In genomic region chr3:88036221-88036620, GRCh38 we compare ENCODE assay signal across 23 cellular contexts. TPM values are rescaled to one million over a fixed set of nuclear protein-coding genes. Genes with fewer than 3 reads are reported as not detected.
A peak's percentile ranks its signal among the peaks of the same experiment; 100 is the strongest.
DNase-seq lines count a peak whose midpoint lies in the region; ATAC-seq, FAIRE-seq and TF ChIP-seq lines count a peak whose summit lies in the region.
"Had no signal": no experiment of that assay in that cellular context is flagged by ENCODE, and none has a peak within 500 bp of the region (broad histone marks: within the 10 kb centered on the region; RNA-seq: fewer than 3 reads in every experiment).

No MANE protein-coding gene starts in this region.

- H3K4me1 ChIP-seq in HepG2 (ENCODE audit: insufficient read depth, low read length), result no peaks in the 10 kb centered on the region; the same call in 1 of the 2 replicates
- H3K4me1 ChIP-seq in right lobe of liver, result peaks cover 0 to 3% (median under 1%) of the 10 kb centered on the region in 4 donors
- peaks cover 7 to 8% of the 10 kb centered on the region in 2 experiments; a peak in 4 of 5 replicates for H3K4me1 ChIP-seq in K562 (replicated peaks in 1 of 2; ENCODE audit: control insufficient read depth in 2 of 2, insufficient read depth in 2 of 2, low read length in 2 of 2)
- H3K4me1 ChIP-seq in upper lobe of left lung, result peaks cover 0 to 14% (median 11%) of the 10 kb centered on the region in 4 donors
- H3K4me1 ChIP-seq: BE2C had no signal

- POLR2A ChIA-PET in HepG2 (lab: Yijun Ruan, JAX) (no interaction called here), K562 (lab: Yijun Ruan, JAX) (no interaction called here)

- H3K9me1 ChIP-seq in K562 (ENCODE audit: control insufficient read depth, insufficient read depth, low read length), result no peaks in the 10 kb centered on the region

- FAIRE-seq in HepG2 (lab: Jason Lieb, UNC) (no peak), K562 (lab: Jason Lieb, UNC) (no peak)
- FAIRE-seq: GM12878, GM12892, GM18507 had no signal

- H3K9me3 ChIP-seq in HepG2 (ENCODE audit: low read length) (no peaks in the 10 kb centered on the region), right lobe of liver (no peaks in the 10 kb centered on the region), K562 (replicated peaks; ENCODE audit: control insufficient read depth, insufficient read depth, low read depth, low read length) (0 out of 2 replicates have a peak, but pooled peaks cover 1% of the 10 kb centered on the region), upper lobe of left lung (no peaks in the 10 kb centered on the region)
- H3K9me3 ChIP-seq: BE2C, BLaER1 had no signal

- no TSS peak for BruUV-seq in HepG2 (replicated peaks; lab: Mats Ljungman, UMichigan)
- no TSS peak for BruUV-seq in K562 (replicated peaks; lab: Mats Ljungman, UMichigan)

- WGBS in HepG2 (ENCODE audit: low lambda C conversion rate), result 39% methylated on average over 5 of the region's 5 CpGs
- WGBS in right lobe of liver (ENCODE audit: insufficient coverage, low coverage, low lambda C conversion rate, missing lambda C conversion rate), result 79% methylated on average over 5 of the region's 5 CpGs
- WGBS in K562 (ENCODE audit: insufficient coverage, low coverage, missing lambda C conversion rate), result 59% methylated on average over 5 of the region's 5 CpGs
- WGBS in upper lobe of left lung, 2 donors, result 76 to 86% methylated on average over 5 of the region's 5 CpGs

- ATAC-seq in HepG2, result no peak
- no peak for ATAC-seq in right lobe of liver
- ATAC-seq in K562, result no peak
- ATAC-seq in upper lobe of left lung (ENCODE audit: low FRiP score in 2 of 2), result no peak
- ATAC-seq: GM12878 had no signal

- H3K79me2 ChIP-seq in HepG2 (ENCODE audit: insufficient read depth, low read length) (no peaks in the 10 kb centered on the region), K562 (ENCODE audit: control insufficient read depth, insufficient read depth, low read length) (no peaks in the 10 kb centered on the region)

- H4K20me1 ChIP-seq in HepG2 (ENCODE audit: insufficient read depth, low read length) (no peaks in the 10 kb centered on the region), K562 (replicated peaks; ENCODE audit: control insufficient read depth, insufficient read depth, low read length) (no peaks in the 10 kb centered on the region)
- H4K20me1 ChIP-seq: BLaER1 had no signal

- intact Hi-C loops in HepG2 (cut with micrococcal nuclease; ENCODE audit: unreplicated experiment) (no loop called here), right lobe of liver (cut with DNase I) (no loop called here), K562 (cut with micrococcal nuclease) (no loop called here)

- DNase-seq in HepG2 (ENCODE audit: low spot score) (no peak), right lobe of liver (no peak), K562 (ENCODE audit: extremely low read depth in 1 of 4, low spot score in 3 of 4) (no peak), upper lobe of left lung (no peak)
- DNase-seq: ACHN; BE2C; C1 segment of cervical spinal cord; CD4-positive, alpha-beta memory T cell; CD4-positive, CD25-positive, alpha-beta regulatory T cell; CD8-positive, alpha-beta memory T cell; COR-L47; DMS 273 treated with DMSO at 0.1 percent for 48 hours; DMS153; DMS53; DMS79; DND-41; EL; GDM1 had no signal

- H3K4me3 ChIP-seq in HepG2 (replicated peaks in 1 of 3; ENCODE audit: insufficient read depth in 1 of 3, low read depth in 2 of 3, low read length in 3 of 3) (no peak overlapping the region), right lobe of liver (no peak overlapping the region), K562 (no peak overlapping the region), upper lobe of left lung (no peak overlapping the region)
- H3K4me3 ChIP-seq: BLaER1, GM12878 had no signal

- H3K27ac ChIP-seq in HepG2 (ENCODE audit: extremely low read length, insufficient read depth, low read length) (no peak overlapping the region), right lobe of liver (no peak overlapping the region), K562 (ENCODE audit: extremely low read depth, low read depth, low read length) (no peak overlapping the region), upper lobe of left lung (no peak overlapping the region)
- H3K27ac ChIP-seq: 22Rv1, BLaER1 had no signal

- TF ChIP-seq CTCF in HepG2 (CRISPR knock-in tag; IDR thresholded peaks at IDR 0.05) (no peak), right lobe of liver (IDR thresholded peaks at IDR 0.05) (no peak), K562 (IDR thresholded peaks at IDR 0.05 in 2 of 3, conservative IDR thresholded peaks at IDR 0.05 in 1 of 3; ENCODE audit: insufficient read depth in 2 of 3, low read depth in 1 of 3, low read length in 3 of 3) (no peak), upper lobe of left lung (IDR thresholded peaks at IDR 0.05) (no peak)

- no peak for TF ChIP-seq RAD21 in HepG2 (CRISPR knock-in tag; IDR thresholded peaks at IDR 0.05)
- no peak for TF ChIP-seq RAD21 in K562 (CRISPR knock-in tag; conservative IDR thresholded peaks at IDR 0.05 in 1 of 2, IDR thresholded peaks at IDR 0.05 in 1 of 2)

- H2AFZ ChIP-seq in HepG2 (ENCODE audit: low read length) (no peak overlapping the region), K562 (ENCODE audit: low read depth, low read length) (peak overlapping the region; percentile 37; the same call in 1 of the 2 replicates)

- CTCF ChIA-PET in HepG2 (lab: Yijun Ruan, JAX; ENCODE audit: low intra/inter-chr PET ratio, low total read pairs), result no interaction called here
- CTCF ChIA-PET in K562 (lab: Yijun Ruan, JAX; ENCODE audit: low intra/inter-chr PET ratio), result no interaction called here

- H3K36me3 ChIP-seq in HepG2 (replicated peaks in 1 of 2; ENCODE audit: control insufficient read depth in 1 of 2, insufficient read depth in 2 of 2, low read length in 2 of 2) (no peaks in the 10 kb centered on the region), right lobe of liver (no peaks in the 10 kb centered on the region), K562 (ENCODE audit: control insufficient read depth, insufficient read depth, low read length) (no peaks in the 10 kb centered on the region), upper lobe of left lung (no peaks in the 10 kb centered on the region)
- H3K36me3 ChIP-seq: BE2C, BLaER1 had no signal

- in situ Hi-C loops in HepG2 (cut with HindIII; ENCODE audit: extremely low pct_ligation_motif_present, low pct_unique_long_range_greater_than_20kb) (no loop called here), K562 (cut with MboI) (no loop called here)

- no peak for TF ChIP-seq POLR2A in HepG2 (IDR thresholded peaks at IDR 0.05; ENCODE audit: insufficient read depth in 1 of 2, low read depth in 2 of 2, low read length in 2 of 2)
- TF ChIP-seq POLR2A in right lobe of liver (IDR thresholded peaks at IDR 0.05), result no peak
- no peak for TF ChIP-seq POLR2A in K562 (conservative IDR thresholded peaks at IDR 0.05)
- TF ChIP-seq POLR2A in upper lobe of left lung (IDR thresholded peaks at IDR 0.05), result no peak

- TF ChIP-seq EP300 in HepG2 (IDR thresholded peaks at IDR 0.05; ENCODE audit: low read depth in 2 of 2, low read length in 2 of 2) (no peak), HepG2 (CRISPR knock-in tag; IDR thresholded peaks at IDR 0.05; ENCODE audit: borderline replicate concordance) (no peak), K562 (IDR thresholded peaks at IDR 0.05; ENCODE audit: low read length) (no peak), upper lobe of left lung (IDR thresholded peaks at IDR 0.05) (no peak)

- H3K9ac ChIP-seq in HepG2 (ENCODE audit: insufficient read depth, low read depth, low read length) (no peak overlapping the region), K562 (ENCODE audit: insufficient read depth in 1 of 2, low read depth in 2 of 2, low read length in 2 of 2) (no peak overlapping the region)
- H3K9ac ChIP-seq: BLaER1 had no signal

- no peak overlapping the region for H3K4me2 ChIP-seq in HepG2 (ENCODE audit: low read depth, low read length)
- H3K4me2 ChIP-seq in K562 (ENCODE audit: insufficient read depth, low read length), result no peak overlapping the region
- H3K4me2 ChIP-seq: BLaER1 had no signal

- H3K27me3 ChIP-seq in HepG2 (ENCODE audit: control insufficient read depth in 1 of 2, insufficient read depth in 2 of 2, low read length in 2 of 2), result no peaks in the 10 kb centered on the region; a peak in 2 of 5 replicates
- H3K27me3 ChIP-seq in right lobe of liver, result no peaks in the 10 kb centered on the region
- no peaks in the 10 kb centered on the region for H3K27me3 ChIP-seq in K562 (ENCODE audit: control insufficient read depth in 2 of 2, insufficient read depth in 2 of 2, low read length in 2 of 2)
- H3K27me3 ChIP-seq in upper lobe of left lung, result no peaks in the 10 kb centered on the region
- H3K27me3 ChIP-seq: BE2C, BLaER1 had no signal

RNA-seq across cellular contexts. Expression of gene CGGBP1, which starts 22.6 kb away (rescaled TPM):
- total RNA-seq in HepG2 (2016; rRNA removed; fragmentation: Illumina TruSeq; extraction: Trizol), result 38.9 and 45.7 TPM in 2 replicates
- total RNA-seq in HepG2 (2016; cell fraction: cytosol; rRNA removed; fragmentation: Illumina TruSeq; extraction: Trizol; ENCODE audit: low read depth), result 13.0 and 21.5 TPM in 2 replicates
- 35.7 and 40.9 TPM in 2 replicates for total RNA-seq in HepG2 (2016; cell fraction: insoluble cytoplasmic fraction; rRNA removed; fragmentation: Illumina TruSeq; extraction: Trizol)
- total RNA-seq in HepG2 (2016; cell fraction: membrane; rRNA removed; fragmentation: Illumina TruSeq; extraction: Trizol), result 31.2 and 43.3 TPM in 2 replicates
- total RNA-seq in HepG2 (2016; cell fraction: nucleus; rRNA removed; fragmentation: Illumina TruSeq; extraction: Trizol), result 40.0 and 42.5 TPM in 2 replicates
- polyA plus RNA-seq in HepG2 (2011; rRNA removed), result 39.0 and 47.0 TPM in 2 replicates
- polyA plus RNA-seq in HepG2 (2011; cell fraction: cytosol; rRNA removed), result 14.9 and 20.6 TPM in 2 replicates
- 90.0 and 93.2 TPM in 2 replicates for polyA plus RNA-seq in HepG2 (2011; cell fraction: nucleus; rRNA removed)
- 36.7 and 38.4 TPM in 2 replicates for polyA plus RNA-seq in HepG2 (2012)
- polyA plus RNA-seq in HepG2 (2016; cell fraction: cytosol; fragmentation: Illumina TruSeq; extraction: Trizol; ENCODE audit: low read depth), result 25.3 and 43.8 TPM in 2 replicates
- polyA plus RNA-seq in HepG2 (2016; cell fraction: insoluble cytoplasmic fraction; fragmentation: Illumina TruSeq; extraction: Trizol; ENCODE audit: low read depth), result 46.0 and 47.1 TPM in 2 replicates
- polyA plus RNA-seq in HepG2 (2016; cell fraction: membrane; fragmentation: Illumina TruSeq; extraction: Trizol; ENCODE audit: low read depth), result 30.1 and 41.0 TPM in 2 replicates
- polyA plus RNA-seq in HepG2 (2016; cell fraction: nucleus; fragmentation: Illumina TruSeq; extraction: Trizol; ENCODE audit: insufficient read depth, low read depth), result 63.2 and 66.5 TPM in 2 replicates
- polyA minus RNA-seq in HepG2 (2011; rRNA and poly(A)+ RNA removed; ENCODE audit: low replicate concordance), result 31.1 and 48.7 TPM in 2 replicates
- polyA minus RNA-seq in HepG2 (2011; cell fraction: cytosol; rRNA and poly(A)+ RNA removed), result 23.7 and 30.7 TPM in 2 replicates
- 89.0 and 94.0 TPM in 2 replicates for polyA minus RNA-seq in HepG2 (2011; cell fraction: nucleus; rRNA and poly(A)+ RNA removed)
- total RNA-seq in right lobe of liver, result 10 to 100 TPM; 22.5 to 34.2 (median 30.7) TPM
- 27.8 and 66.6 TPM in 2 replicates for total RNA-seq in K562 (2011; cell fraction: chromatin; rRNA removed; ENCODE audit: low replicate concordance)
- total RNA-seq in K562 (2011; cell fraction: nucleolus; rRNA removed), result 13.7 and 18.7 TPM in 2 replicates
- total RNA-seq in K562 (2011; cell fraction: nucleoplasm; rRNA removed), result 36.2 and 39.1 TPM in 2 replicates
- total RNA-seq in K562 (2014; rRNA removed), result 14.4 and 18.0 TPM in 2 replicates
- 37.8 and 46.5 TPM in 2 replicates for total RNA-seq in K562 (2014; rRNA removed; fragmentation: Illumina TruSeq; extraction: Trizol)
- total RNA-seq in K562 (2015; rRNA removed; fragmentation: Illumina TruSeq; extraction: Trizol), result 38.2 and 43.2 TPM in 2 replicates
- 37.9 and 39.2 TPM in 2 replicates for total RNA-seq in K562 (2021)
- polyA plus RNA-seq in K562 (2011; rRNA removed), result 43.2 and 46.5 TPM in 2 replicates
- 14.0 and 19.7 TPM in 2 replicates for polyA plus RNA-seq in K562 (2011; cell fraction: cytosol; rRNA removed)
- 59.2 and 66.8 TPM in 2 replicates for polyA plus RNA-seq in K562 (2011; cell fraction: nucleus; rRNA removed)
- polyA plus RNA-seq in K562 (2012), result 35.4 and 41.1 TPM in 2 replicates
- 41.2 and 47.8 TPM in 2 replicates for polyA plus RNA-seq in K562 (2014; fragmentation: Illumina TruSeq; extraction: Trizol)
- polyA plus RNA-seq in K562 (2014; fragmentation: Nextera tagmentation; extraction: Ambion mirVana), result 10 to 100 TPM; 26.6 to 35.8 TPM
- polyA plus RNA-seq in K562 (2014; rRNA removed), result 24.9 and 29.4 TPM in 2 replicates
- 68.4 and 74.6 TPM in 2 replicates for polyA minus RNA-seq in K562 (2011; rRNA and poly(A)+ RNA removed)
- 18.3 and 26.2 TPM in 2 replicates for polyA minus RNA-seq in K562 (2011; cell fraction: cytosol; rRNA and poly(A)+ RNA removed)
- polyA minus RNA-seq in K562 (2011; cell fraction: nucleus; rRNA and poly(A)+ RNA removed), result 25.6 and 57.9 TPM in 2 replicates
- 100 to 1,000 TPM in 1 of 6 donors, 10 to 100 TPM in 5; 41.7 to 114 (median 60.8) TPM for total RNA-seq in upper lobe of left lung

RNA-seq across cellular contexts. Expression of gene ZNF654, which starts 22.8 kb away (rescaled TPM):
- total RNA-seq in HepG2 (2016; rRNA removed; fragmentation: Illumina TruSeq; extraction: Trizol), result 4.1 and 5.3 TPM in 2 replicates
- total RNA-seq in HepG2 (2016; cell fraction: cytosol; rRNA removed; fragmentation: Illumina TruSeq; extraction: Trizol; ENCODE audit: low read depth), result 0.71 TPM in 2 replicates
- 3.3 and 5.6 TPM in 2 replicates for total RNA-seq in HepG2 (2016; cell fraction: insoluble cytoplasmic fraction; rRNA removed; fragmentation: Illumina TruSeq; extraction: Trizol)
- total RNA-seq in HepG2 (2016; cell fraction: membrane; rRNA removed; fragmentation: Illumina TruSeq; extraction: Trizol), result 1.3 and 2.8 TPM in 2 replicates
- total RNA-seq in HepG2 (2016; cell fraction: nucleus; rRNA removed; fragmentation: Illumina TruSeq; extraction: Trizol), result 9.7 and 10.2 TPM in 2 replicates
- polyA plus RNA-seq in HepG2 (2011; rRNA removed), result 1.8 and 2.6 TPM in 2 replicates
- polyA plus RNA-seq in HepG2 (2011; cell fraction: cytosol; rRNA removed), result 0.93 and 1.4 TPM in 2 replicates
- 2.4 and 2.5 TPM in 2 replicates for polyA plus RNA-seq in HepG2 (2011; cell fraction: nucleus; rRNA removed)
- 3.8 and 4.8 TPM in 2 replicates for polyA plus RNA-seq in HepG2 (2012)
- polyA plus RNA-seq in HepG2 (2016; cell fraction: cytosol; fragmentation: Illumina TruSeq; extraction: Trizol; ENCODE audit: low read depth), result 0.38 and 0.66 TPM in 2 replicates
- polyA plus RNA-seq in HepG2 (2016; cell fraction: insoluble cytoplasmic fraction; fragmentation: Illumina TruSeq; extraction: Trizol; ENCODE audit: low read depth), result 4.5 and 4.8 TPM in 2 replicates
- 0.79 and 1.2 TPM in 2 replicates for polyA plus RNA-seq in HepG2 (2016; cell fraction: membrane; fragmentation: Illumina TruSeq; extraction: Trizol; ENCODE audit: low read depth)
- polyA plus RNA-seq in HepG2 (2016; cell fraction: nucleus; fragmentation: Illumina TruSeq; extraction: Trizol; ENCODE audit: insufficient read depth, low read depth), result 6.5 and 7.6 TPM in 2 replicates
- polyA minus RNA-seq in HepG2 (2011; rRNA and poly(A)+ RNA removed; ENCODE audit: low replicate concordance), result 1.6 and 2.5 TPM in 2 replicates
- polyA minus RNA-seq in HepG2 (2011; cell fraction: cytosol; rRNA and poly(A)+ RNA removed), result 4.0 and 7.2 TPM in 2 replicates
- 21.9 and 22.1 TPM in 2 replicates for polyA minus RNA-seq in HepG2 (2011; cell fraction: nucleus; rRNA and poly(A)+ RNA removed)
- 10 to 100 TPM in 1 of 6 experiments, 1 to 10 TPM in 5; 5.4 to 11.7 (median 6.7) TPM for total RNA-seq in right lobe of liver
- 7.0 and 28.2 TPM in 2 replicates for total RNA-seq in K562 (2011; cell fraction: chromatin; rRNA removed; ENCODE audit: low replicate concordance)
- total RNA-seq in K562 (2011; cell fraction: nucleolus; rRNA removed), result 5.8 and 6.4 TPM in 2 replicates
- 6.7 and 12.7 TPM in 2 replicates for total RNA-seq in K562 (2011; cell fraction: nucleoplasm; rRNA removed)
- 2.5 and 3.6 TPM in 2 replicates for total RNA-seq in K562 (2014; rRNA removed)
- total RNA-seq in K562 (2014; rRNA removed; fragmentation: Illumina TruSeq; extraction: Trizol), result 6.8 and 7.4 TPM in 2 replicates
- 8.4 and 8.6 TPM in 2 replicates for total RNA-seq in K562 (2015; rRNA removed; fragmentation: Illumina TruSeq; extraction: Trizol)
- total RNA-seq in K562 (2021), result 5.1 and 6.8 TPM in 2 replicates
- polyA plus RNA-seq in K562 (2011; rRNA removed), result 4.1 and 5.1 TPM in 2 replicates
- 0.63 and 2.8 TPM in 2 replicates for polyA plus RNA-seq in K562 (2011; cell fraction: cytosol; rRNA removed)
- 4.8 and 6.1 TPM in 2 replicates for polyA plus RNA-seq in K562 (2011; cell fraction: nucleus; rRNA removed)
- polyA plus RNA-seq in K562 (2012), result 5.1 and 5.3 TPM in 2 replicates
- polyA plus RNA-seq in K562 (2014; fragmentation: Illumina TruSeq; extraction: Trizol), result 4.2 and 6.2 TPM in 2 replicates
- polyA plus RNA-seq in K562 (2014; fragmentation: Nextera tagmentation; extraction: Ambion mirVana), result 1 to 10 TPM; 2.4 to 2.5 TPM
- 2.1 and 4.2 TPM in 2 replicates for polyA plus RNA-seq in K562 (2014; rRNA removed)
- 9.6 and 12.0 TPM in 2 replicates for polyA minus RNA-seq in K562 (2011; rRNA and poly(A)+ RNA removed)
- polyA minus RNA-seq in K562 (2011; cell fraction: cytosol; rRNA and poly(A)+ RNA removed), result 3.8 and 7.1 TPM in 2 replicates
- polyA minus RNA-seq in K562 (2011; cell fraction: nucleus; rRNA and poly(A)+ RNA removed), result 10.6 and 19.0 TPM in 2 replicates
- 10 to 100 TPM in 5 of 6 donors, 1 to 10 TPM in 1; 4.9 to 21.4 (median 13.8) TPM for total RNA-seq in upper lobe of left lung

Comparison
In these comparisons a context has a peak if more than half of its experiments do, and no peak if none do; other contexts are left out.
1. Of the 241 proteins assayed by ChIP-seq in both HepG2 and K562: peak only in HepG2: MAFF and MAFK; only in K562: none; in both: none; in neither: 239.